Comparison of ENCODE assay signal across 26 cellular contexts in the genomic region with DNA sequence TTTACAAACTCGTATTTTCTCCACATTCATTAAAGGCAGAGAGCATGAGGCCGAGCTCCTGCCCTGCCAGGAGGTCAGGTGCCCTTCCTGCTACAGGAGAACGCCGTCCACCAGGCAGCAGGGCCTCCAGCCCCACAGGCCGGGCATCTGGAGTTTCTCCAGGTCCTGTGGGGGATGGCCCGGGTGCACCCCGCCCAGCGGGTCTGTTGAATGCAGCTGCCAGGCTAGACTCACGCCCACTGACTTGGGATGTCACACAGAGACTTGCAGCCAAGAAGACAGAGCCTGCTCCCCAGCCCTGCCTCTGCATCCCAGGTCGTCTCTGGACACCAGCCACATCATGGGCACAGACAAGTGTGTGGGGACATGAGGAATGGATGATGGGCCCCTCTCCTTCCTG.
"Had no signal": no experiment of that assay in that cellular context is flagged by ENCODE, and none has a peak within 500 bp of the region (broad histone marks: within the 10 kb centered on the region; RNA-seq: fewer than 3 reads in every experiment).

No MANE protein-coding gene starts in this region.

- DNase-seq: activated CD4-positive, alpha-beta T cell treated with anti-CD3 and anti-CD28 coated beads for 1 hour; activated CD4-positive, alpha-beta T cell treated with anti-CD3 and anti-CD28 coated beads, Interleukin-2, amount 50 U/mL, for 1 hour; activated naive CD4-positive, alpha-beta T cell; activated T-cell treated with anti-CD3 and anti-CD28 coated beads, Interleukin-2, amount 50 U/mL, for 1 hour; adrenal gland; immature natural killer cell; kidney glomerular epithelial cell; left ventricle myocardium inferior; stimulated activated CD4-positive, alpha-beta T cell treated with anti-CD3 and anti-CD28 coated beads, Interleukin-2, amount 100 ng/mL, for 48 hours; stimulated activated naive CD4-positive, alpha-beta T cell; WERI-Rb-1 had no signal

- H3K9me3 Mint-ChIP-seq: central memory CD8-positive, alpha-beta T cell; mesothelial cell of epicardium; nephron; type B pancreatic cell had no signal

- H3K4me2 ChIP-seq: hepatocyte had no signal

- H3K4me3 ChIP-seq: adrenal gland, ascending aorta, coronary artery, esophagus muscularis mucosa, hepatocyte, left ventricle myocardium inferior, thoracic aorta, vagina had no signal

- H3K27me3 Mint-ChIP-seq: central memory CD8-positive, alpha-beta T cell had no signal

- H2AFZ ChIP-seq: hepatocyte had no signal

- H3K27ac ChIP-seq: adrenal gland, ascending aorta, coronary artery, esophagus muscularis mucosa, hepatocyte, left ventricle myocardium inferior, thoracic aorta, vagina, WERI-Rb-1 had no signal

- H3K27ac Mint-ChIP-seq: activated naive CD8-positive, alpha-beta T cell; immature natural killer cell; mesothelial cell of epicardium; nephron; T-helper 2 cell treated with Interferon-gamma antibody and Interleukin-4, amounts not matched to agents 5 μg/mL and 100 μg/mL, for 36 hours; type B pancreatic cell had no signal

- H3K4me1 ChIP-seq: adrenal gland, ascending aorta had no signal

- H3K36me3 ChIP-seq: adrenal gland, ascending aorta, esophagus muscularis mucosa, left ventricle myocardium inferior, thoracic aorta, vagina, WERI-Rb-1 had no signal

- FAIRE-seq: frontal cortex, TTC549 had no signal

- ATAC-seq: sciatic nerve had no signal

- H3K4me3 Mint-ChIP-seq: activated naive CD8-positive, alpha-beta T cell; central memory CD8-positive, alpha-beta T cell; immature natural killer cell; mesothelial cell of epicardium; T-helper 2 cell treated with Interferon-gamma antibody and Interleukin-4, amounts not matched to agents 5 μg/mL and 100 μg/mL, for 36 hours; type B pancreatic cell had no signal

- H3K27me3 ChIP-seq: adrenal gland, ascending aorta, hepatocyte, vagina had no signal

- H3K4me1 Mint-ChIP-seq: central memory CD8-positive, alpha-beta T cell; immature natural killer cell had no signal

- H3K79me2 ChIP-seq: hepatocyte had no signal

- H3K9me3 ChIP-seq: adrenal gland, ascending aorta, esophagus muscularis mucosa, left ventricle myocardium inferior, thoracic aorta, vagina had no signal
